In the genomic region with DNA sequence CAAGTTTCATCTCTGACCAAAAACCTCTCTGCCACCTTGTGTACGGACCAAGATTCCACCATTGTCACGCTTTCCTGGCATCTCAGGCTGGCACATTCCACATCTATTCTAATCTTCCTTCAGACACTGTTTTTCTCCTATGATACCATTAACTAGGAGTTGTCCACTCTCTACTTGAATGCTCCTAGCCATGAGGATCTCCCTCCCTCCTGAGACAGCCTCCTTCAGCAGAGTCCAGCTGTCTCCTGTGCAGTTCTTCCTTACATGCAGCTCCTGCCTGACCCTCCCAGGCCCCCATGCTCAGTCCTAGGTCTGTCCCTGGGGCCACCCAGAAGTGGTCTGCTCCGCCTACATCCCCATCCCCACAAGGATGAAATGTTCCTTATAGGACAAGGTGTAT, we compare ENCODE assay signal across 20 cellular contexts.
"Had no signal": no experiment of that assay in that cellular context is flagged by ENCODE, and none has a peak within 500 bp of the region (broad histone marks: within the 10 kb centered on the region; RNA-seq: fewer than 3 reads in every experiment).

No MANE protein-coding gene starts in this region.

- H3K9me3 ChIP-seq: esophagus squamous epithelium, gastrocnemius medialis, heart right ventricle, left lung, lower lobe of right lung, mucosa of descending colon had no signal

- H3K4me3 Mint-ChIP-seq: mesothelial cell of epicardium had no signal

- DNase-seq: dermis blood vessel endothelial cell; dorsolateral prefrontal cortex; effector CD4-positive, alpha-beta T cell; effector memory CD4-positive, alpha-beta T cell; esophagus squamous epithelium; foreskin fibroblast; foreskin melanocyte; gastrocnemius medialis; glutamatergic neuron; head of caudate nucleus; heart right ventricle; hippocampal formation; left cardiac atrium; left lung; left ventricle myocardium superior; lower lobe of right lung; mesenchymal stem cell; mucosa of descending colon had no signal

- H3K36me3 Mint-ChIP-seq: mesothelial cell of epicardium had no signal

- H3K27ac ChIP-seq: coronary artery, dorsolateral prefrontal cortex, esophagus squamous epithelium, gastrocnemius medialis, heart right ventricle, left lung, lower lobe of right lung had no signal

- H3K27ac Mint-ChIP-seq: mesothelial cell of epicardium had no signal

- H3K4me3 ChIP-seq: coronary artery, dorsolateral prefrontal cortex, esophagus squamous epithelium, gastrocnemius medialis, heart right ventricle, left lung, lower lobe of right lung, mucosa of descending colon had no signal

- H3K36me3 ChIP-seq: esophagus squamous epithelium, gastrocnemius medialis, heart right ventricle, left lung, lower lobe of right lung had no signal

- H3K4me1 ChIP-seq: esophagus squamous epithelium, gastrocnemius medialis, heart right ventricle, left lung, lower lobe of right lung had no signal

- ATAC-seq: gastrocnemius medialis, heart right ventricle, left cardiac atrium, left lung, left ventricle myocardium superior, lower lobe of right lung, mucosa of descending colon had no signal
